In the genomic region with DNA sequence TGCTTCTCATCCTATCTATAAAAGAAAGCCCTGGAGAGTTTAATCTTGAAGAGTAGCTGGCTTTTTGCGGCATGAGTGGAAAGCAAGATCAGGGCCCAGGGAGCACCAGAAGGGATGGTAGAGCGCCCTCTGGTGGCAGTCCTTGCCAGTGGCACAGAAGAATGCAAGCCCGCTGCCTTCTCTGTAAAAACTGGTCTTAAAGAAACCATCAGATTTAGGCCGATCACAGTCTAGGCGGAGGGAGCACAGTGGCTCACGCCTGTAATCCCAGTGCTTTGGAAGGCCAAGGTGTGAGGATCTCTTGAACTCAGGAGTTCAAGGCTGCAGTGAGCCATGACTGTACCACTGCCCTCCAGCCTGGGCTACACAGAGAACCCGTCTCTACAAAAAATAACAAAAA, we compare ENCODE assay signal across 8 cellular contexts. TPM values are rescaled to one million over a fixed set of nuclear protein-coding genes. Genes with fewer than 3 reads are reported as not detected.
DNase-seq lines count a peak whose midpoint lies in the region; ATAC-seq and TF ChIP-seq lines count a peak whose summit lies in the region.

No MANE protein-coding gene starts in this region.

- ATAC-seq in GM19372 (IDR thresholded peaks at IDR 0.05; ENCODE audit: low read depth, unreplicated experiment) (peak; percentile 53), omental fat pad (ENCODE audit: low FRiP score) (peak; percentile 73)

- no peaks in the 10 kb centered on the region for H3K36me3 ChIP-seq in testis (ENCODE audit: low read depth, missing control alignments)

- H3K27me3 ChIP-seq in testis: no peaks in the 10 kb centered on the region

- peak; percentile 84 for DNase-seq in AG20443 (ENCODE audit: low spot score)
- DNase-seq in LNCaP clone FGC (ENCODE audit: low read depth): no peak
- DNase-seq in SHP77 treated with DMSO at 0.1 percent for 48 hours (lab: John Stamatoyannopoulos, UW): peak; percentile 73
- peak; percentile 57 for DNase-seq in activated effector memory CD4-positive, alpha-beta T cell treated with Interleukin-2 at 50 U/mL for 16 hours
- DNase-seq in germinal center (ENCODE audit: low spot score): peak; percentile 68
- DNase-seq in omental fat pad (ENCODE audit: low spot score): peak; percentile 94
- DNase-seq in testis: peak; percentile 94

- no peak overlapping the region for H3K27ac ChIP-seq in testis

- TF ChIP-seq POLR2A in testis (IDR thresholded peaks at IDR 0.05): no peak

- intact Hi-C loops in testis (cut with DNase I; ENCODE audit: low total_unique reads): loop anchor here (10.0 kb wide), 1 partner anchor 201 kb away; no protein-coding TSS in a partner anchor

- TF ChIP-seq CTCF in LNCaP clone FGC (IDR thresholded peaks at IDR 0.05; ENCODE audit: control insufficient read depth, extremely low read depth, insufficient read depth): peak; percentile 74
- TF ChIP-seq CTCF in omental fat pad (IDR thresholded peaks at IDR 0.05): peak in 2 of 3 donors; percentile 55 to 67
- TF ChIP-seq CTCF in testis (IDR thresholded peaks at IDR 0.05): peak; percentile 85 to 95 (median 91)

- WGBS in testis, 2 donors: 14 to 30% methylated on average over 7 of the region's 7 CpGs

- H3K4me1 ChIP-seq in testis: peaks cover 12% of the 10 kb centered on the region

- H3K4me3 ChIP-seq in LNCaP clone FGC (ENCODE audit: low read depth, low read length): no peak overlapping the region
- no peak overlapping the region for H3K4me3 ChIP-seq in testis

- no peaks in the 10 kb centered on the region for H3K9me3 ChIP-seq in testis

RNA-seq across cellular contexts. Expression of gene CPN1, which starts 35.6 kb away (rescaled TPM):
- total RNA-seq in omental fat pad: not detected
- 1 to 10 TPM in 1 of 2 donors, under 1 TPM in 1; 0.87 to 2.7 TPM for total RNA-seq in testis
- 2.4 TPM for polyA plus RNA-seq in testis (ENCODE audit: insufficient read depth, low read depth, low replicate concordance)

RNA-seq across cellular contexts. Expression of gene DNMBP, which starts 36.3 kb away (rescaled TPM):
- total RNA-seq in omental fat pad (10 to 100 TPM; 17.5 to 41.3 (median 29.6) TPM), testis (10 to 100 TPM; 33.4 to 36.0 TPM)
- 20.8 TPM for polyA plus RNA-seq in testis (ENCODE audit: insufficient read depth, low read depth, low replicate concordance)
